ENCODE assay signal across 20 cellular contexts in genomic region chr11:102147031-102147430, GRCh38. TPM values are rescaled to one million over a fixed set of nuclear protein-coding genes. Genes with fewer than 3 reads are reported as not detected.
"Had no signal": no experiment of that assay in that cellular context is flagged by ENCODE, and none has a peak within 500 bp of the region (broad histone marks: within the 10 kb centered on the region; RNA-seq: fewer than 3 reads in every experiment).

No MANE protein-coding gene starts in this region.

- DNase-seq: activated B cell treated with CpG ODN at 0.5 μM for 24 hours; activated CD4-positive, alpha-beta T cell treated with anti-CD3 and anti-CD28 coated beads for 36 hours; activated CD4-positive, alpha-beta T cell treated with anti-CD3 and anti-CD28 coated beads, Interleukin-2, amount 50 U/mL, for 48 hours; activated CD8-positive, alpha-beta memory T cell treated with anti-CD3 and anti-CD28 coated beads, Interleukin-2, amount 50 U/mL, for 48 hours; activated naive CD4-positive, alpha-beta T cell treated with Interleukin-2 at 50 U/mL for 16 hours; activated naive CD8-positive, alpha-beta T cell treated with anti-CD3 and anti-CD28 coated beads for 36 hours; activated T-cell treated with anti-CD3 and anti-CD28 coated beads, Interleukin-2, amount 50 U/mL, for 4 hours; dermis blood vessel endothelial cell; effector CD8-positive, alpha-beta T cell; erythroblast; foreskin keratinocyte; glutamatergic neuron; hippocampal formation; mucosa of descending colon; nucleus accumbens; sigmoid colon; stimulated activated CD4-positive, alpha-beta T cell treated with anti-CD3 and anti-CD28 coated beads, Interleukin-2, amount 100 ng/mL, for 48 hours; stimulated activated CD8-positive, alpha-beta memory T cell treated with anti-CD3 and anti-CD28 coated beads, Interleukin-4, amount 100 ng/mL, for 48 hours; stimulated activated naive CD4-positive, alpha-beta T cell; T1000 had no signal

- ATAC-seq: activated CD4-positive, alpha-beta T cell treated with anti-CD3 and anti-CD28 coated beads for 36 hours; activated T-cell treated with anti-CD3 and anti-CD28 coated beads, Interleukin-2, amount 50 U/mL, for 4 hours; foreskin keratinocyte; mucosa of descending colon had no signal

- H3K27me3 ChIP-seq: foreskin keratinocyte, sigmoid colon had no signal

- H3K4me1 ChIP-seq: foreskin keratinocyte had no signal

- H3K9me3 ChIP-seq: mucosa of descending colon, sigmoid colon had no signal

- H3K36me3 ChIP-seq: sigmoid colon had no signal

- H3K27ac ChIP-seq: foreskin keratinocyte had no signal

- H3K4me3 ChIP-seq: mucosa of descending colon, sigmoid colon had no signal

RNA-seq across cellular contexts. Expression of gene YAP1, which starts 36.8 kb away (rescaled TPM):
- total RNA-seq: activated B cell treated with CpG ODN at 0.5 μM for 24 hours had no signal
